Comparison of ENCODE assay signal across 8 cellular contexts in genomic region chr3:135125171-135125801, GRCh38.
DNase-seq lines count a peak whose midpoint lies in the region; ATAC-seq and TF ChIP-seq lines count a peak whose summit lies in the region.
"Had no signal": no experiment of that assay in that cellular context is flagged by ENCODE, and none has a peak within 500 bp of the region (broad histone marks: within the 10 kb centered on the region; RNA-seq: fewer than 3 reads in every experiment).

No MANE protein-coding gene starts in this region.

- H3K9ac ChIP-seq in GM23248, result no peak overlapping the region
- H3K9ac ChIP-seq in neural cell (ENCODE audit: low read length), result no peak overlapping the region

- H3K4me3 ChIP-seq in GM23248 (no peak overlapping the region), neural cell (ENCODE audit: low read length) (no peak overlapping the region)

- H3K9me3 ChIP-seq in GM23248 (ENCODE audit: low read depth), result no peaks in the 10 kb centered on the region
- no peaks in the 10 kb centered on the region for H3K9me3 ChIP-seq in neural cell (ENCODE audit: low read length)

- ATAC-seq in GM19455 (IDR thresholded peaks at IDR 0.05; ENCODE audit: unreplicated experiment) (no peak), GM18517 (IDR thresholded peaks at IDR 0.05; ENCODE audit: unreplicated experiment) (no peak)
- ATAC-seq: esophagus mucosa had no signal

- in situ Hi-C loops in GM23248 (cut with MboI), result no loop called here

- no peak for TF ChIP-seq RAD21 in neural cell (conservative IDR thresholded peaks at IDR 0.05)

- H3K27ac ChIP-seq in GM23248 (no peak overlapping the region), neural cell (ENCODE audit: low read length) (no peak overlapping the region)

- H3K27me3 ChIP-seq in GM23248 (replicated peaks; ENCODE audit: insufficient read depth) (no peaks in the 10 kb centered on the region), neural cell (ENCODE audit: insufficient read depth, low read depth, low read length) (no peaks in the 10 kb centered on the region)

- H3K4me1 ChIP-seq in GM23248 (ENCODE audit: insufficient read depth), result no peaks in the 10 kb centered on the region

- H2AFZ ChIP-seq in GM23248, result no peak overlapping the region
- no peak overlapping the region for H2AFZ ChIP-seq in neural cell (ENCODE audit: low read depth, low read length)

- TF ChIP-seq CTCF in neural cell (IDR thresholded peaks at IDR 0.05; ENCODE audit: poor library complexity, severe bottlenecking), result no peak

- H3K4me2 ChIP-seq in GM23248 (ENCODE audit: unreplicated experiment) (no peak overlapping the region), neural cell (ENCODE audit: low read length) (no peak overlapping the region)

- WGBS in GM23248 (ENCODE audit: low coverage in 1 of 2, low lambda C conversion rate in 2 of 2, missing lambda C conversion rate in 2 of 2), 2 experiments, result 65 to 69% methylated on average over 2 of the region's 2 CpGs

- H3K79me2 ChIP-seq in GM23248 (ENCODE audit: insufficient read depth) (no peaks in the 10 kb centered on the region), neural cell (replicated peaks; ENCODE audit: insufficient read depth, low read length) (no peaks in the 10 kb centered on the region)

- DNase-seq in GM23248 (peak; percentile 70), NAMALWA (ENCODE audit: low spot score) (peak; percentile 35), dermis microvascular lymphatic vessel endothelial cell (ENCODE audit: low read depth in 2 of 2) (peak; percentile 4 to 32), SHP77 (lab: John Stamatoyannopoulos, UW) (no peak)

- no peaks in the 10 kb centered on the region for H3K9me2 ChIP-seq in GM23248 (ENCODE audit: insufficient read depth)
- H3K9me2 ChIP-seq in neural cell (ENCODE audit: insufficient read depth, low read length), result no peaks in the 10 kb centered on the region

- no peaks in the 10 kb centered on the region for H3F3A ChIP-seq in GM23248 (ENCODE audit: insufficient read depth)
- H3F3A ChIP-seq in neural cell (ENCODE audit: insufficient read depth, low read length, poor library complexity, severe bottlenecking), result no peaks in the 10 kb centered on the region

- H3K36me3 ChIP-seq in GM23248 (ENCODE audit: low read depth) (no peaks in the 10 kb centered on the region), neural cell (ENCODE audit: insufficient read depth, low read length) (no peaks in the 10 kb centered on the region)

- H4K20me1 ChIP-seq in GM23248 (ENCODE audit: insufficient read depth), result no peaks in the 10 kb centered on the region
- H4K20me1 ChIP-seq in neural cell (ENCODE audit: insufficient read depth), result no peaks in the 10 kb centered on the region

- no peak for TF ChIP-seq EP300 in neural cell (conservative IDR thresholded peaks at IDR 0.05; ENCODE audit: poor library complexity, severe bottlenecking)

TF ChIP-seq in neural cell, 6 proteins besides CTCF, POLR2A, EP300 and RAD21:
- TF ChIP-seq REST (IDR thresholded peaks at IDR 0.05; ENCODE audit: borderline replicate concordance), result peak; percentile 23
- no peak for TF ChIP-seq MXI1 (conservative IDR thresholded peaks at IDR 0.05; ENCODE audit: poor library complexity, severe bottlenecking)

Comparison
In these comparisons a context has a peak if more than half of its experiments do, and no peak if none do; other contexts are left out.
1. DNase-seq: peak in GM23248 (single experiment), NAMALWA (single experiment) and dermis microvascular lymphatic vessel endothelial cell (2 of 2); none in SHP77 (0 of 2).